23 cellular contexts compared by ENCODE assay signal in the genomic region with DNA sequence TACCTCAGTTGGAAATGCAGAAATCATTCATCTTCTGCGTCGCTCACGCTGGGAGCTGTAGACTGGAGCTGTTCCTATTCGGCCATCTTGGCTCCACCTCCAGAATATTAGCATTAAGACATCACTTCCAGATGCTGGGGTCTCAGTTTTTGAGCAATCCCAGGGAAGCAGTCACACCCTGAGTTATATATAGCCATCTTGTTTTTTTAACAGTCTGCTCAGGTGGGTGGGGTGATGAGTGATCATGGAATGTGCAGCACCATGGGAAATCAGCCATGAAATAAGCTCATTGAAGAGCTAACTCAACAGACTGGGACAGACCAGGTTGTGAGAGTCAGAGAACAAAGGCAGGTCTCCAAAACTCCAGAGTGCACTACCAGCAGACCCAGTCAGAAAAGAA. TPM values are rescaled to one million over a fixed set of nuclear protein-coding genes. Genes with fewer than 3 reads are reported as not detected.
A peak's percentile ranks its signal among the peaks of the same experiment; 100 is the strongest.
DNase-seq lines count a peak whose midpoint lies in the region; FAIRE-seq and TF ChIP-seq lines count a peak whose summit lies in the region.
"Had no signal": no experiment of that assay in that cellular context is flagged by ENCODE, and none has a peak within 500 bp of the region (broad histone marks: within the 10 kb centered on the region; RNA-seq: fewer than 3 reads in every experiment).

No MANE protein-coding gene starts in this region.

- H3K9me2 ChIP-seq in GM23248 (ENCODE audit: insufficient read depth) = no peaks in the 10 kb centered on the region

- H3K79me2 ChIP-seq in GM23248 (ENCODE audit: insufficient read depth) (no peaks in the 10 kb centered on the region), astrocyte (ENCODE audit: insufficient read depth, low read length) (no peaks in the 10 kb centered on the region)

- H3K4me2 ChIP-seq in GM23248 (ENCODE audit: unreplicated experiment) (no peak overlapping the region), astrocyte (ENCODE audit: low read length) (peak overlapping the region; percentile 28)
- H3K4me2 ChIP-seq: BLaER1, GM23338 had no signal

- peaks cover 4% of the 10 kb centered on the region for H3K4me1 Mint-ChIP-seq in astrocyte (ENCODE audit: low read depth, unreplicated experiment)
- H3K4me1 Mint-ChIP-seq: CD14-positive monocyte; CD4-positive, alpha-beta memory T cell; GM23338; IgD-negative memory B cell had no signal

- H3K9me3 Mint-ChIP-seq in astrocyte (ENCODE audit: unreplicated experiment) = peaks cover 8% of the 10 kb centered on the region
- H3K9me3 Mint-ChIP-seq: IgD-negative memory B cell had no signal

- no peaks in the 10 kb centered on the region for H3K27me3 Mint-ChIP-seq in astrocyte (ENCODE audit: low read depth, unreplicated experiment)
- H3K27me3 Mint-ChIP-seq: CD4-positive, alpha-beta memory T cell; IgD-negative memory B cell had no signal

- H4K20me1 ChIP-seq in GM23248 (ENCODE audit: insufficient read depth) (no peaks in the 10 kb centered on the region), astrocyte (ENCODE audit: insufficient read depth, low read length) (peaks cover 6% of the 10 kb centered on the region)
- H4K20me1 ChIP-seq: BLaER1 had no signal

- H3K36me3 Mint-ChIP-seq in astrocyte (ENCODE audit: low read depth, unreplicated experiment) = peaks cover 23% of the 10 kb centered on the region
- H3K36me3 Mint-ChIP-seq: CD14-positive monocyte; CD4-positive, alpha-beta memory T cell; IgD-negative memory B cell had no signal

- in situ Hi-C loops in GM23248 (cut with MboI) = no loop called here
- in situ Hi-C loops in GM13976 (cut with MboI; ENCODE audit: low sequenced_read_pairs, unreplicated experiment) = no loop called here

- H3K36me3 ChIP-seq in GM23248 (ENCODE audit: low read depth) = peaks cover 3% of the 10 kb centered on the region; the same call in 1 of the 2 replicates
- no peaks in the 10 kb centered on the region for H3K36me3 ChIP-seq in astrocyte (ENCODE audit: insufficient read depth, low read length)
- H3K36me3 ChIP-seq in tibial nerve = no peaks in the 10 kb centered on the region
- H3K36me3 ChIP-seq: BLaER1 had no signal

- H3K27ac Mint-ChIP-seq in astrocyte (ENCODE audit: unreplicated experiment) = no peak overlapping the region
- H3K27ac Mint-ChIP-seq: CD14-positive monocyte; CD4-positive, alpha-beta memory T cell; GM23338; IgD-negative memory B cell had no signal

- no peak overlapping the region for H3K4me3 Mint-ChIP-seq in astrocyte (ENCODE audit: unreplicated experiment)
- H3K4me3 Mint-ChIP-seq: CD14-positive monocyte; CD4-positive, alpha-beta memory T cell; GM23338; IgD-negative memory B cell had no signal

- H3K27ac ChIP-seq in GM23248 (no peak overlapping the region), astrocyte (ENCODE audit: low read depth, low read length) (no peak overlapping the region), tibial nerve (no peak overlapping the region)
- H3K27ac ChIP-seq: BLaER1 had no signal

- 86 to 90% methylated on average over 4 of the region's 4 CpGs for WGBS in GM23248 (ENCODE audit: low coverage in 1 of 2, low lambda C conversion rate in 2 of 2, missing lambda C conversion rate in 2 of 2), 2 experiments
- 84 to 92% methylated on average over 4 of the region's 4 CpGs for WGBS in tibial nerve, 2 donors

- TF ChIP-seq POLR2A in tibial nerve (IDR thresholded peaks at IDR 0.05) = no peak

- 0 out of 2 replicates have a peak, but pooled peaks cover 4% of the 10 kb centered on the region for H3K4me1 ChIP-seq in GM23248 (ENCODE audit: insufficient read depth)
- H3K4me1 ChIP-seq in astrocyte (ENCODE audit: insufficient read depth, low read length) = no peaks in the 10 kb centered on the region
- H3K4me1 ChIP-seq in tibial nerve = no peaks in the 10 kb centered on the region
- H3K4me1 ChIP-seq: BLaER1 had no signal

- DNase-seq in GM23248 (peak; percentile 40), astrocyte (ENCODE audit: low read depth) (peak; percentile 61), kidney tubule cell (ENCODE audit: low spot score) (peak; percentile 64), putamen (ENCODE audit: low spot score) (peak; percentile 49), iPS-NIHi11 (ENCODE audit: low spot score) (no peak), tibial nerve (ENCODE audit: low spot score in 2 of 2) (no peak), HEK293T (ENCODE audit: extremely low spot score) (no peak), GM13976 (ENCODE audit: low spot score) (no peak)
- DNase-seq: 8988T; Calu3; CD4-positive, alpha-beta memory T cell; DMS79 treated with DMSO at 0.1 percent for 48 hours; GF-D8 had no signal

- H3K9me3 ChIP-seq in GM23248 (ENCODE audit: low read depth) = no peaks in the 10 kb centered on the region
- no peaks in the 10 kb centered on the region for H3K9me3 ChIP-seq in astrocyte (ENCODE audit: insufficient read depth, low read depth, low read length)
- H3K9me3 ChIP-seq in tibial nerve = peaks cover 0 to 9% (median 0%) of the 10 kb centered on the region in 4 donors
- H3K9me3 ChIP-seq: BLaER1 had no signal

- peaks cover 7% of the 10 kb centered on the region; the same call in 1 of the 2 replicates for H3F3A ChIP-seq in GM23248 (ENCODE audit: insufficient read depth)

- TF ChIP-seq CTCF in astrocyte (IDR thresholded peaks at IDR 0.05; ENCODE audit: insufficient read depth, low read depth, low read length) (no peak), tibial nerve (IDR thresholded peaks at IDR 0.05) (no peak), GM13976 (IDR thresholded peaks at IDR 0.05; ENCODE audit: borderline replicate concordance, control extremely low read depth, extremely low read depth, insufficient read depth, missing control alignments) (no peak)

- H3K27me3 ChIP-seq in GM23248 (replicated peaks; ENCODE audit: insufficient read depth) (no peaks in the 10 kb centered on the region), astrocyte (ENCODE audit: insufficient read depth, low read length) (no peaks in the 10 kb centered on the region), tibial nerve (no peaks in the 10 kb centered on the region)
- H3K27me3 ChIP-seq: BLaER1 had no signal

- H2AFZ ChIP-seq in GM23248 (no peak overlapping the region), astrocyte (ENCODE audit: low read depth, low read length) (no peak overlapping the region)
- H2AFZ ChIP-seq: GM23338 had no signal

- H3K4me3 ChIP-seq in GM23248 (no peak overlapping the region), astrocyte (ENCODE audit: insufficient read depth, low read depth, low read length) (no peak overlapping the region), tibial nerve (no peak overlapping the region)
- H3K4me3 ChIP-seq: BLaER1, GM23338 had no signal

- CTCF ChIA-PET in HEK293T (lab: Yijun Ruan, JAX) = no interaction called here

- TF ChIP-seq EP300 in tibial nerve (IDR thresholded peaks at IDR 0.05) = no peak

- no peak for FAIRE-seq in astrocyte (lab: Jason Lieb, UNC)
- FAIRE-seq: GM19239, H54, HepG2, HTR-8/SVneo had no signal

- POLR2A ChIA-PET in HEK293T (lab: Yijun Ruan, JAX) = no interaction called here

- no peak overlapping the region for H3K9ac ChIP-seq in GM23248
- no peak overlapping the region for H3K9ac ChIP-seq in astrocyte (ENCODE audit: low read length)
- H3K9ac ChIP-seq: BLaER1 had no signal

TF ChIP-seq in HEK293T, 16 proteins besides CTCF, POLR2A, EP300 and RAD21:
- TF ChIP-seq, protein P1, sequence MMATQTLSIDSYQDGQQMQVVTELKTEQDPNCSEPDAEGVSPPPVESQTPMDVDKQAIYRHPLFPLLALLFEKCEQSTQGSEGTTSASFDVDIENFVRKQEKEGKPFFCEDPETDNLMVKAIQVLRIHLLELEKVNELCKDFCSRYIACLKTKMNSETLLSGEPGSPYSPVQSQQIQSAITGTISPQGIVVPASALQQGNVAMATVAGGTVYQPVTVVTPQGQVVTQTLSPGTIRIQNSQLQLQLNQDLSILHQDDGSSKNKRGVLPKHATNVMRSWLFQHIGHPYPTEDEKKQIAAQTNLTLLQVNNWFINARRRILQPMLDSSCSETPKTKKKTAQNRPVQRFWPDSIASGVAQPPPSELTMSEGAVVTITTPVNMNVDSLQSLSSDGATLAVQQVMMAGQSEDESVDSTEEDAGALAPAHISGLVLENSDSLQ (IDR thresholded peaks at IDR 0.05) = no peak
- TF ChIP-seq ZNF384 (IDR thresholded peaks at IDR 0.05) (no peak), HDGF (IDR thresholded peaks at IDR 0.05; ENCODE audit: borderline replicate concordance) (no peak), FOXA1 (IDR thresholded peaks at IDR 0.05) (no peak), NFRKB (IDR thresholded peaks at IDR 0.05) (no peak), SP1 (IDR thresholded peaks at IDR 0.05) (no peak), FOXK2 (IDR thresholded peaks at IDR 0.05) (no peak), LEF1 (IDR thresholded peaks at IDR 0.05; ENCODE audit: borderline replicate concordance) (no peak), FOXM1 (IDR thresholded peaks at IDR 0.05; ENCODE audit: borderline replicate concordance) (no peak), L3MBTL2 (conservative IDR thresholded peaks at IDR 0.05) (no peak), CTBP1 (IDR thresholded peaks at IDR 0.05; ENCODE audit: borderline replicate concordance) (no peak), BHLHE40 (IDR thresholded peaks at IDR 0.05; ENCODE audit: borderline replicate concordance) (no peak)

RNA-seq across cellular contexts. Expression of gene HMGB4, which starts 27.0 kb away (rescaled TPM):
- not detected in 2 replicates for total RNA-seq in GM23248 (2014; rRNA removed; shearing (Covaris generic))
- polyA plus RNA-seq in GM23248 (2016; fragmentation: Nextera tagmentation; extraction: Ambion mirVana) = not detected in 2 replicates
- total RNA-seq in astrocyte (not detected in 2 replicates), tibial nerve (not detected)
- total RNA-seq: A673; Calu3; CD4-positive, alpha-beta memory T cell; GM23338; HepG2 had no signal
- polyA plus RNA-seq: AG04450; CD14-positive monocyte; CD4-positive, alpha-beta memory T cell; GM23338; HepG2; IgD-negative memory B cell had no signal

Comparison
In these comparisons a context has a peak if more than half of its experiments do, and no peak if none do; other contexts are left out.
1. DNase-seq: peak in GM23248 (single experiment), astrocyte (single experiment), kidney tubule cell (single experiment) and putamen (single experiment); none in iPS-NIHi11 (single experiment), tibial nerve (0 of 2), HEK293T (single experiment) and GM13976 (single experiment).